Comparison of ENCODE assay signal across 20 cellular contexts in genomic region chr7:47815867-47816266, GRCh38.
A peak's percentile ranks its signal among the peaks of the same experiment; 100 is the strongest.
DNase-seq lines count a peak whose midpoint lies in the region; ATAC-seq, FAIRE-seq and TF ChIP-seq lines count a peak whose summit lies in the region.
"Had no signal": no experiment of that assay in that cellular context is flagged by ENCODE, and none has a peak within 500 bp of the region (broad histone marks: within the 10 kb centered on the region; RNA-seq: fewer than 3 reads in every experiment).

No MANE protein-coding gene starts in this region.

- no peaks in the 10 kb centered on the region for H3K27me3 ChIP-seq in GM23338 (ENCODE audit: insufficient read depth)
- H3K27me3 ChIP-seq in Panc1 (ENCODE audit: control insufficient read depth, insufficient read depth, low read length): no peaks in the 10 kb centered on the region
- H3K27me3 ChIP-seq in heart left ventricle: no peaks in the 10 kb centered on the region

- no peaks in the 10 kb centered on the region for H3K4me1 ChIP-seq in GM23338 (ENCODE audit: insufficient read depth)
- H3K4me1 ChIP-seq in Panc1 (ENCODE audit: control insufficient read depth, insufficient read depth, low read length): peaks cover 52% of the 10 kb centered on the region
- H3K4me1 ChIP-seq in heart left ventricle: peaks cover 0 to 35% (median 12%) of the 10 kb centered on the region in 12 donors

- H3K27ac Mint-ChIP-seq in GM23338 (no peak overlapping the region), naive B cell (peak overlapping the region in 4 of 6 donors; percentile 2 to 85 (median 22))
- H3K27ac Mint-ChIP-seq: B cell had no signal

- H3K27me3 Mint-ChIP-seq in GM23338 (ENCODE audit: insufficient read depth, low read depth, poor library complexity): peaks cover 4% of the 10 kb centered on the region
- peaks cover 0 to 7% (median 0%) of the 10 kb centered on the region in 3 donors for H3K27me3 Mint-ChIP-seq in naive B cell
- H3K27me3 Mint-ChIP-seq: B cell had no signal

- 89 to 95% (median 93%) methylated on average over 9 of the region's 9 CpGs for WGBS in heart left ventricle, 4 donors

- in situ Hi-C loops in Panc1 (cut with HindIII; ENCODE audit: low pct_unique_long_range_greater_than_20kb, low sequenced_read_pairs): no loop called here

- H3K9me3 Mint-ChIP-seq in GM23338 (no peaks in the 10 kb centered on the region), naive B cell (no peaks in the 10 kb centered on the region)
- H3K9me3 Mint-ChIP-seq: CD8-positive, alpha-beta memory T cell had no signal

- no peaks in the 10 kb centered on the region for H4K20me1 ChIP-seq in GM23338 (replicated peaks; ENCODE audit: insufficient read depth)

- TF ChIP-seq POLR2A in heart left ventricle (IDR thresholded peaks at IDR 0.05): no peak

- ATAC-seq in GM23338 (no peak), Panc1 (no peak), naive B cell (ENCODE audit: low read depth in 2 of 2) (no peak), heart left ventricle (no peak)

- POLR2A ChIA-PET in Panc1 (lab: Charles Lee): no interaction called here

- intact Hi-C loops in Panc1 (cut with micrococcal nuclease; ENCODE audit: unreplicated experiment) (loop anchor here (5.0 to 10.0 kb wide), 3 partner anchors 39 to 239 kb away; no protein-coding TSS in a partner anchor), heart left ventricle (cut with DNase I) (loop anchor here in 8 of 10 donors (5.0 to 10.0 kb wide), 6 partner anchors 231 to 549 kb away; partner anchors contain the start of gene TNS3 (in 3 of the 8))

- 0 out of 2 replicates have a peak, but pooled peaks cover 6% of the 10 kb centered on the region for H3K9me2 ChIP-seq in GM23338 (ENCODE audit: insufficient read depth)

- H3F3A ChIP-seq in GM23338 (replicated peaks; ENCODE audit: low read depth): no peaks in the 10 kb centered on the region

- H3K9me3 ChIP-seq in Panc1 (ENCODE audit: control insufficient read depth, insufficient read depth, low read depth, low read length): no peaks in the 10 kb centered on the region
- H3K9me3 ChIP-seq in heart left ventricle: no peaks in the 10 kb centered on the region

- CTCF ChIA-PET in Panc1 (lab: Charles Lee): interaction anchor here (0.5 kb wide), 1 partner anchor 71 kb away, joined by 9 read pairs; no protein-coding TSS in a partner anchor

- H3K36me3 Mint-ChIP-seq in GM23338 (ENCODE audit: low read depth) (no peaks in the 10 kb centered on the region), naive B cell (no peaks in the 10 kb centered on the region)
- H3K36me3 Mint-ChIP-seq: CD8-positive, alpha-beta memory T cell had no signal

- H3K4me3 Mint-ChIP-seq in GM23338 (no peak overlapping the region), naive B cell (no peak overlapping the region)
- H3K4me3 Mint-ChIP-seq: B cell; CD8-positive, alpha-beta memory T cell had no signal

- 0 out of 2 replicates have a peak overlapping the region, but pooled peaks have one; percentile 32 for H2AFZ ChIP-seq in GM23338

- BruUV-seq in Panc1 (replicated peaks; lab: Mats Ljungman, UMichigan): no TSS peak

- H3K27ac ChIP-seq in GM23338 (ENCODE audit: low read depth): no peak overlapping the region
- peak overlapping the region; percentile 96 for H3K27ac ChIP-seq in Panc1 (ENCODE audit: low read length)
- no peak overlapping the region for H3K27ac ChIP-seq in heart left ventricle
- H3K27ac ChIP-seq: C4-2B had no signal

- H3K4me2 ChIP-seq in GM23338: no peak overlapping the region

- TF ChIP-seq CTCF in GM23338 (conservative IDR thresholded peaks at IDR 0.05; ENCODE audit: low read depth in 2 of 2) (no peak), Panc1 (IDR thresholded peaks at IDR 0.05) (no peak), heart left ventricle (IDR thresholded peaks at IDR 0.05) (no peak)

- H3K4me3 ChIP-seq in GM23338 (no peak overlapping the region), Panc1 (ENCODE audit: low read depth in 2 of 2, low read length in 2 of 2) (no peak overlapping the region), heart left ventricle (no peak overlapping the region)

- FAIRE-seq in urothelium cell line (lab: Jason Lieb, UNC): peak; percentile 35
- FAIRE-seq: GM12891 had no signal

- H3K36me3 ChIP-seq in GM23338 (ENCODE audit: insufficient read depth) (no peaks in the 10 kb centered on the region), Panc1 (ENCODE audit: control insufficient read depth, insufficient read depth, low read length) (no peaks in the 10 kb centered on the region), heart left ventricle (peaks cover 0 to 6% (median 0%) of the 10 kb centered on the region in 9 donors)

- H3K4me1 Mint-ChIP-seq in GM23338: peaks cover 10% of the 10 kb centered on the region; the same call in 1 of the 3 replicates
- H3K4me1 Mint-ChIP-seq in naive B cell: peaks cover 5 to 21% (median 15%) of the 10 kb centered on the region in 3 donors
- H3K4me1 Mint-ChIP-seq: CD8-positive, alpha-beta memory T cell had no signal

- no peak for DNase-seq in GM23338 (ENCODE audit: low spot score)
- no peak for DNase-seq in Panc1 (ENCODE audit: low read depth, low spot score)
- DNase-seq in naive B cell: no peak
- no peak for DNase-seq in urothelium cell line (ENCODE audit: low spot score)
- no peak for DNase-seq in heart left ventricle
- no peak for DNase-seq in activated gamma-delta T cell (lab: John Stamatoyannopoulos, UW)
- DNase-seq in activated CD4-positive, alpha-beta T cell treated with anti-CD3 and anti-CD28 coated beads, Interleukin-2, amount 50 U/mL, for 1 hour: no peak
- DNase-seq: Calu3; CD8-positive, alpha-beta memory T cell; DMS79 treated with DMSO at 0.1 percent for 48 hours; GF-D8; Kasumi-1; NCI-H1105 treated with DMSO at 0.1 percent for 48 hours; NCI-H2029; NCI-H446; NCI-H524 treated with DMSO at 0.1 percent for 48 hours; NCI-H774 had no signal

- no peaks in the 10 kb centered on the region for H3K79me2 ChIP-seq in GM23338 (replicated peaks; ENCODE audit: insufficient read depth)

TF ChIP-seq in GM23338, 12 proteins besides CTCF, POLR2A, EP300 and RAD21 (continues in another document):
- TF ChIP-seq, protein P1, sequence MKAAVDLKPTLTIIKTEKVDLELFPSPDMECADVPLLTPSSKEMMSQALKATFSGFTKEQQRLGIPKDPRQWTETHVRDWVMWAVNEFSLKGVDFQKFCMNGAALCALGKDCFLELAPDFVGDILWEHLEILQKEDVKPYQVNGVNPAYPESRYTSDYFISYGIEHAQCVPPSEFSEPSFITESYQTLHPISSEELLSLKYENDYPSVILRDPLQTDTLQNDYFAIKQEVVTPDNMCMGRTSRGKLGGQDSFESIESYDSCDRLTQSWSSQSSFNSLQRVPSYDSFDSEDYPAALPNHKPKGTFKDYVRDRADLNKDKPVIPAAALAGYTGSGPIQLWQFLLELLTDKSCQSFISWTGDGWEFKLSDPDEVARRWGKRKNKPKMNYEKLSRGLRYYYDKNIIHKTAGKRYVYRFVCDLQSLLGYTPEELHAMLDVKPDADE (IDR thresholded peaks at IDR 0.05): no peak
- TF ChIP-seq, protein P2, sequence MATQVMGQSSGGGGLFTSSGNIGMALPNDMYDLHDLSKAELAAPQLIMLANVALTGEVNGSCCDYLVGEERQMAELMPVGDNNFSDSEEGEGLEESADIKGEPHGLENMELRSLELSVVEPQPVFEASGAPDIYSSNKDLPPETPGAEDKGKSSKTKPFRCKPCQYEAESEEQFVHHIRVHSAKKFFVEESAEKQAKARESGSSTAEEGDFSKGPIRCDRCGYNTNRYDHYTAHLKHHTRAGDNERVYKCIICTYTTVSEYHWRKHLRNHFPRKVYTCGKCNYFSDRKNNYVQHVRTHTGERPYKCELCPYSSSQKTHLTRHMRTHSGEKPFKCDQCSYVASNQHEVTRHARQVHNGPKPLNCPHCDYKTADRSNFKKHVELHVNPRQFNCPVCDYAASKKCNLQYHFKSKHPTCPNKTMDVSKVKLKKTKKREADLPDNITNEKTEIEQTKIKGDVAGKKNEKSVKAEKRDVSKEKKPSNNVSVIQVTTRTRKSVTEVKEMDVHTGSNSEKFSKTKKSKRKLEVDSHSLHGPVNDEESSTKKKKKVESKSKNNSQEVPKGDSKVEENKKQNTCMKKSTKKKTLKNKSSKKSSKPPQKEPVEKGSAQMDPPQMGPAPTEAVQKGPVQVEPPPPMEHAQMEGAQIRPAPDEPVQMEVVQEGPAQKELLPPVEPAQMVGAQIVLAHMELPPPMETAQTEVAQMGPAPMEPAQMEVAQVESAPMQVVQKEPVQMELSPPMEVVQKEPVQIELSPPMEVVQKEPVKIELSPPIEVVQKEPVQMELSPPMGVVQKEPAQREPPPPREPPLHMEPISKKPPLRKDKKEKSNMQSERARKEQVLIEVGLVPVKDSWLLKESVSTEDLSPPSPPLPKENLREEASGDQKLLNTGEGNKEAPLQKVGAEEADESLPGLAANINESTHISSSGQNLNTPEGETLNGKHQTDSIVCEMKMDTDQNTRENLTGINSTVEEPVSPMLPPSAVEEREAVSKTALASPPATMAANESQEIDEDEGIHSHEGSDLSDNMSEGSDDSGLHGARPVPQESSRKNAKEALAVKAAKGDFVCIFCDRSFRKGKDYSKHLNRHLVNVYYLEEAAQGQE (IDR thresholded peaks at IDR 0.05; ENCODE audit: unreplicated experiment): no peak
